Comparison of ENCODE assay signal across 18 cellular contexts in the genomic region with DNA sequence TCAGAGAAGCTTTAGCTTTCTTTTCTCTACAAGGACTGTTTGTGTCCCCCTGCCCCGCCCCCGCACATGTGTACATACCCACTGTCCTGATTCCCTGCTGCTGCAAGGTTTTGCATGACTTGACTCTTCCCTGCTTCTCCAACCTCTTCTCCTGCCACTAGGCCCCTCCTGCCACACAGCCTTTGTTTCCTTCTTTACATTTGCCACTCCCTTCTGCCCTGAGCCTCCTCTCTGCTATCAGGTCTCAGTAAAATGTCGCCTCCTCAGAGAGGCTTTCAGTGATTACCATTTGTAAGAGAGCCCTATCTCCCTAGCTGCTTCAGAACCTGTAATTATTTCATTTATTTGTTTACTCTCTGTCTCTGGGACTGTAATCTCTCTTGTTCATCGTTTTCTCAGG. TPM values are rescaled to one million over a fixed set of nuclear protein-coding genes. Genes with fewer than 3 reads are reported as not detected.
DNase-seq lines count a peak whose midpoint lies in the region; TF ChIP-seq lines count a peak whose summit lies in the region.
"Had no signal": no experiment of that assay in that cellular context is flagged by ENCODE, and none has a peak within 500 bp of the region (broad histone marks: within the 10 kb centered on the region; RNA-seq: fewer than 3 reads in every experiment).

No MANE protein-coding gene starts in this region.

- H3K27ac ChIP-seq in H9 (ENCODE audit: insufficient read length, low read depth, low read length) (no peak overlapping the region), mesendoderm (ENCODE audit: low read depth, low read length) (no peak overlapping the region), ascending aorta (no peak overlapping the region), WERI-Rb-1 (no peak overlapping the region)
- H3K27ac ChIP-seq: BLaER1 treated with 17β-estradiol and CSF1 and Interleukin-3, amounts not matched to agents 10 nM and 100 nM; epithelial cell of prostate; PC-9; upper lobe of right lung had no signal

- H3K18ac ChIP-seq in H9 (ENCODE audit: insufficient read length, low read depth, low read length) (no peak overlapping the region), mesendoderm (ENCODE audit: low read length) (no peak overlapping the region)

- H3K79me1 ChIP-seq in H9 (ENCODE audit: insufficient read depth, low read depth, low read length, poor library complexity, severe bottlenecking) (no peaks in the 10 kb centered on the region), mesendoderm (ENCODE audit: low read length) (no peaks in the 10 kb centered on the region)

- no peak overlapping the region for H4K91ac ChIP-seq in H9 (ENCODE audit: insufficient read length, low read depth, low read length)

- H2AK5ac ChIP-seq in H9 (ENCODE audit: insufficient read length, low read length), result no peak overlapping the region
- no peak overlapping the region for H2AK5ac ChIP-seq in mesendoderm (ENCODE audit: low read length)

- no peak overlapping the region for H2BK15ac ChIP-seq in H9 (ENCODE audit: low read depth, low read length)
- H2BK15ac ChIP-seq in mesendoderm (replicated peaks; ENCODE audit: low read depth), result no peak overlapping the region

- H3K79me2 ChIP-seq in H9 (ENCODE audit: insufficient read depth, low read length) (no peaks in the 10 kb centered on the region), mesendoderm (ENCODE audit: control insufficient read depth, insufficient read depth, low read length) (no peaks in the 10 kb centered on the region)

- H3K4ac ChIP-seq in H9 (ENCODE audit: low read depth, low read length) (no peak overlapping the region), mesendoderm (ENCODE audit: low read depth, low read length) (no peak overlapping the region)

- no peaks in the 10 kb centered on the region for H3K27me3 Mint-ChIP-seq in H9 (ENCODE audit: low read depth)
- H3K27me3 Mint-ChIP-seq: activated naive CD8-positive, alpha-beta T cell treated with anti-CD3 and anti-CD28 coated beads, Interleukin-2, amount 10 ng/mL, durations not matched to agents 7 days and 5 days; naive B cell had no signal

- no peaks in the 10 kb centered on the region for H3K9me3 ChIP-seq in H9 (ENCODE audit: control insufficient read depth, low read depth, low read length)
- no peaks in the 10 kb centered on the region for H3K9me3 ChIP-seq in NT2/D1 (ENCODE audit: insufficient read depth, low read length)
- H3K9me3 ChIP-seq in ascending aorta, result no peaks in the 10 kb centered on the region
- no peaks in the 10 kb centered on the region for H3K9me3 ChIP-seq in WERI-Rb-1 (ENCODE audit: severe bottlenecking)
- H3K9me3 ChIP-seq: BLaER1 treated with 17β-estradiol and CSF1 and Interleukin-3, amounts not matched to agents 10 nM and 100 nM; upper lobe of right lung had no signal

- no peak overlapping the region for H3K23ac ChIP-seq in H9 (ENCODE audit: insufficient read length, low read depth, low read length)
- H3K23ac ChIP-seq in mesendoderm (ENCODE audit: low read length), result no peak overlapping the region

- H3K9ac ChIP-seq in H9 (ENCODE audit: extremely low read depth, insufficient read length, low read length) (no peak overlapping the region), NT2/D1 (ENCODE audit: insufficient read length, low read depth) (no peak overlapping the region), mesendoderm (ENCODE audit: low read length) (no peak overlapping the region)
- H3K9ac ChIP-seq: BLaER1 treated with 17β-estradiol and CSF1 and Interleukin-3, amounts not matched to agents 10 nM and 100 nM had no signal

- no peak overlapping the region for H2BK120ac ChIP-seq in H9 (ENCODE audit: low read depth, low read length, poor library complexity, severe bottlenecking)
- no peak overlapping the region for H2BK120ac ChIP-seq in mesendoderm (ENCODE audit: low read depth, low read length)

- no peak overlapping the region for H4K8ac ChIP-seq in H9 (replicated peaks; ENCODE audit: insufficient read length, low read depth, low read length)
- no peak overlapping the region for H4K8ac ChIP-seq in mesendoderm (ENCODE audit: low read depth, low read length)

- H3K56ac ChIP-seq in H9 (ENCODE audit: insufficient read length, low read depth, low read length) (no peak overlapping the region), mesendoderm (ENCODE audit: low read length) (peak overlapping the region; percentile 17)

- no CpG with 5 or more reads among the region's 4 CpGs for WGBS in H9 (ENCODE audit: extremely low coverage, insufficient read length, low lambda C conversion rate)
- no CpG with 5 or more reads among the region's 4 CpGs for WGBS in mesendoderm (ENCODE audit: extremely low coverage, insufficient coverage, low lambda C conversion rate)

- H2AFZ ChIP-seq in H9 (ENCODE audit: low read length), result no peak overlapping the region
- H2AFZ ChIP-seq: PC-9 had no signal

- H3K23me2 ChIP-seq in H9 (ENCODE audit: insufficient read length, low read depth, low read length, poor library complexity, severe bottlenecking), result no peaks in the 10 kb centered on the region

- H3K27ac Mint-ChIP-seq in H9, result peak overlapping the region; percentile 68 to 90 (median 85); a peak in 6 of 7 replicates
- H3K27ac Mint-ChIP-seq: activated naive CD8-positive, alpha-beta T cell treated with anti-CD3 and anti-CD28 coated beads, Interleukin-2, amount 10 ng/mL, durations not matched to agents 7 days and 5 days had no signal

- H3K27me3 ChIP-seq in H9 (ENCODE audit: insufficient read depth, low read length) (no peaks in the 10 kb centered on the region), NT2/D1 (ENCODE audit: insufficient read depth, insufficient read length) (no peaks in the 10 kb centered on the region), mesendoderm (ENCODE audit: insufficient read depth, low read length, poor library complexity) (no peaks in the 10 kb centered on the region), ascending aorta (no peaks in the 10 kb centered on the region), WERI-Rb-1 (ENCODE audit: insufficient read depth, low read depth, severe bottlenecking) (no peaks in the 10 kb centered on the region)
- H3K27me3 ChIP-seq: BLaER1 treated with 17β-estradiol and CSF1 and Interleukin-3, amounts not matched to agents 10 nM and 100 nM; upper lobe of right lung had no signal

- H3K4me3 Mint-ChIP-seq in H9, result no peak overlapping the region
- H3K4me3 Mint-ChIP-seq: activated naive CD8-positive, alpha-beta T cell treated with anti-CD3 and anti-CD28 coated beads, Interleukin-2, amount 10 ng/mL, durations not matched to agents 7 days and 5 days had no signal

- H3K4me1 ChIP-seq in H9 (ENCODE audit: insufficient read depth, low read length) (peaks cover 1% of the 10 kb centered on the region; the same call in 1 of the 2 replicates), NT2/D1 (ENCODE audit: insufficient read depth, insufficient read length) (peaks cover 13% of the 10 kb centered on the region), mesendoderm (ENCODE audit: control insufficient read depth, low read depth, low read length) (peaks cover 12% of the 10 kb centered on the region), ascending aorta (no peaks in the 10 kb centered on the region)
- H3K4me1 ChIP-seq: BLaER1 treated with 17β-estradiol and CSF1 and Interleukin-3, amounts not matched to agents 10 nM and 100 nM; upper lobe of right lung had no signal

- H3K4me1 Mint-ChIP-seq in H9, result peaks cover 37 to 44% of the 10 kb centered on the region in 2 experiments
- H3K4me1 Mint-ChIP-seq: activated naive CD8-positive, alpha-beta T cell treated with anti-CD3 and anti-CD28 coated beads, Interleukin-2, amount 10 ng/mL, durations not matched to agents 7 days and 5 days had no signal

- no peaks in the 10 kb centered on the region for H4K20me1 ChIP-seq in H9 (ENCODE audit: control insufficient read depth, insufficient read depth, insufficient read length)

- no peak overlapping the region for H2BK5ac ChIP-seq in H9 (ENCODE audit: insufficient read length, low read length)
- H2BK5ac ChIP-seq in mesendoderm (ENCODE audit: low read length), result no peak overlapping the region

- H3K4me3 ChIP-seq in NT2/D1 (ENCODE audit: insufficient read length, low read depth), result no peak overlapping the region
- no peak overlapping the region for H3K4me3 ChIP-seq in mesendoderm (ENCODE audit: low read length)
- no peak overlapping the region for H3K4me3 ChIP-seq in ascending aorta
- no peak overlapping the region for H3K4me3 ChIP-seq in WERI-Rb-1 (ENCODE audit: low read depth, low read length)
- H3K4me3 ChIP-seq: BLaER1 treated with 17β-estradiol and CSF1 and Interleukin-3, amounts not matched to agents 10 nM and 100 nM; PC-9; upper lobe of right lung had no signal

- no peak for TF ChIP-seq CTCF in H9 (conservative IDR thresholded peaks at IDR 0.05)
- no peak for TF ChIP-seq CTCF in ascending aorta (IDR thresholded peaks at IDR 0.05)
- no peak for TF ChIP-seq CTCF in WERI-Rb-1 (IDR thresholded peaks at IDR 0.05; ENCODE audit: low read depth, low read length)

- peaks cover 2 to 13% (median 5%) of the 10 kb centered on the region in 3 experiments; a peak in 5 of 7 replicates for H3K36me3 Mint-ChIP-seq in H9 (ENCODE audit: insufficient read depth in 1 of 3, low read depth in 3 of 3)

- DNase-seq in H9 (peak; percentile 57), NCI-H146 treated with DMSO at 0.1 percent for 48 hours (lab: John Stamatoyannopoulos, UW; ENCODE audit: unreplicated experiment) (peak; percentile 97), NT2/D1 (ENCODE audit: low read depth, low spot score) (peak; percentile 64), mesendoderm (peak; percentile 58), ascending aorta (ENCODE audit: low spot score in 2 of 2) (no peak), WERI-Rb-1 (no peak), hypothalamus (lab: John Stamatoyannopoulos, UW) (no peak)
- DNase-seq: activated CD8-positive, alpha-beta memory T cell treated with anti-CD3 and anti-CD28 coated beads, Interleukin-2, amount 50 U/mL, for 48 hours; activated naive CD8-positive, alpha-beta T cell treated with anti-CD3 and anti-CD28 coated beads, Interleukin-2, amount 10 ng/mL, durations not matched to agents 7 days and 5 days; cerebellar nuclear complex; naive B cell; PC-9; retina; stimulated activated CD4-positive, alpha-beta T cell treated with anti-CD3 and anti-CD28 coated beads, Interleukin-2, amount 100 ng/mL, for 48 hours; SW 1271; upper lobe of right lung had no signal

- no peak overlapping the region for H2BK12ac ChIP-seq in H9 (ENCODE audit: insufficient read length, low read depth, low read length)

- H4K5ac ChIP-seq in H9 (ENCODE audit: insufficient read length, low read depth, low read length), result no peak overlapping the region
- no peak overlapping the region for H4K5ac ChIP-seq in mesendoderm (ENCODE audit: low read length)

- no peak overlapping the region for H2BK20ac ChIP-seq in H9 (ENCODE audit: low read depth, low read length, poor library complexity, severe bottlenecking)

- H3K14ac ChIP-seq in H9 (ENCODE audit: insufficient read depth, low read length), result no peak overlapping the region

- no peak overlapping the region for H3K4me2 ChIP-seq in H9 (ENCODE audit: insufficient read depth, insufficient read length, low read length)
- no peak overlapping the region for H3K4me2 ChIP-seq in mesendoderm (ENCODE audit: low read length)
- H3K4me2 ChIP-seq: BLaER1 treated with 17β-estradiol and CSF1 and Interleukin-3, amounts not matched to agents 10 nM and 100 nM; PC-9 had no signal

- no peak overlapping the region for H3T11ph ChIP-seq in H9 (ENCODE audit: low read length)

- intact Hi-C loops in ascending aorta (cut with DNase I), result no loop called here

- no peaks in the 10 kb centered on the region for H3K9me3 Mint-ChIP-seq in H9
- H3K9me3 Mint-ChIP-seq: activated naive CD8-positive, alpha-beta T cell treated with anti-CD3 and anti-CD28 coated beads, Interleukin-2, amount 10 ng/mL, durations not matched to agents 7 days and 5 days; naive B cell had no signal

- H3K36me3 ChIP-seq in NT2/D1 (ENCODE audit: insufficient read depth, insufficient read length, low read length) (peaks cover 29% of the 10 kb centered on the region), mesendoderm (ENCODE audit: control insufficient read depth, insufficient read depth, low read length) (no peaks in the 10 kb centered on the region), ascending aorta (peaks cover 26 to 55% of the 10 kb centered on the region in 2 donors), WERI-Rb-1 (peaks cover 15% of the 10 kb centered on the region)

RNA-seq across cellular contexts. Expression of a gene that starts 56.4 kb away (rescaled TPM):
- 2.1 and 2.2 TPM in 2 replicates for total RNA-seq in H9 (2021)
- polyA plus RNA-seq in mesendoderm (2013, experiment 1 of 2), result 0.10 TPM
- 0.31 TPM for polyA plus RNA-seq in mesendoderm (2013, experiment 2 of 2)
- 1.1 TPM for total RNA-seq in ascending aorta
- total RNA-seq: activated naive CD8-positive, alpha-beta T cell treated with anti-CD3 and anti-CD28 coated beads, Interleukin-2, amount 10 ng/mL, durations not matched to agents 7 days and 5 days had no signal

Comparison
In these comparisons a context has a peak if more than half of its experiments do, and no peak if none do; other contexts are left out.
1. DNase-seq: peak in H9 (single experiment), NCI-H146 treated with DMSO at 0.1 percent for 48 hours (single experiment), NT2/D1 (single experiment) and mesendoderm (single experiment); none in ascending aorta (0 of 2), WERI-Rb-1 (single experiment) and hypothalamus (0 of 51).